ENCODE assay signal across 10 cellular contexts in genomic region chr19:4911314-4911713, GRCh38. TPM values are rescaled to one million over a fixed set of nuclear protein-coding genes. Genes with fewer than 3 reads are reported as not detected.
A peak's percentile ranks its signal among the peaks of the same experiment; 100 is the strongest.
DNase-seq lines count a peak whose midpoint lies in the region; ATAC-seq and TF ChIP-seq lines count a peak whose summit lies in the region.
"Had no signal": no experiment of that assay in that cellular context is flagged by ENCODE, and none has a peak within 500 bp of the region (broad histone marks: within the 10 kb centered on the region; RNA-seq: fewer than 3 reads in every experiment).

No MANE protein-coding gene starts in this region.

- H3K9me3 Mint-ChIP-seq in stimulated activated naive CD8-positive, alpha-beta T cell treated with anti-CD3 and anti-CD28 coated beads, Interleukin-15, Interleukin-2, amounts not matched to agents 100 ng/mL and 50 ng/mL, for 24 hours: no peaks in the 10 kb centered on the region
- H3K9me3 Mint-ChIP-seq in activated naive CD8-positive, alpha-beta T cell treated with anti-CD3 and anti-CD28 coated beads, Interleukin-2, amount 10 ng/mL, durations not matched to agents 7 days and 5 days: no peaks in the 10 kb centered on the region

- POLR2A ChIA-PET in activated naive CD8-positive, alpha-beta T cell treated with anti-CD3 and anti-CD28 coated beads, Interleukin-2, amount 10 ng/mL, durations not matched to agents 7 days and 5 days (lab: Charles Lee): interaction anchor here (0.5 to 3.3 kb wide), 8 partner anchors 11 to 187 kb away, joined by 3 to 15 read pairs (median 5); partner anchors contain the start of genes DPP9, KDM4B and PLIN3

- H3K27me3 Mint-ChIP-seq in stimulated activated naive CD8-positive, alpha-beta T cell treated with anti-CD3 and anti-CD28 coated beads, Interleukin-15, Interleukin-2, amounts not matched to agents 100 ng/mL and 50 ng/mL, for 24 hours: no peaks in the 10 kb centered on the region
- no peaks in the 10 kb centered on the region for H3K27me3 Mint-ChIP-seq in activated naive CD8-positive, alpha-beta T cell treated with anti-CD3 and anti-CD28 coated beads, Interleukin-2, amount 10 ng/mL, durations not matched to agents 7 days and 5 days

- H3K36me3 Mint-ChIP-seq in stimulated activated naive CD8-positive, alpha-beta T cell treated with anti-CD3 and anti-CD28 coated beads, Interleukin-15, Interleukin-2, amounts not matched to agents 100 ng/mL and 50 ng/mL, for 24 hours (ENCODE audit: low read depth): peaks cover 53% of the 10 kb centered on the region
- H3K36me3 Mint-ChIP-seq in activated naive CD8-positive, alpha-beta T cell treated with anti-CD3 and anti-CD28 coated beads, Interleukin-2, amount 10 ng/mL, durations not matched to agents 7 days and 5 days: peaks cover 35% of the 10 kb centered on the region

- ATAC-seq in stimulated activated naive CD8-positive, alpha-beta T cell treated with anti-CD3 and anti-CD28 coated beads, Interleukin-15, Interleukin-2, amounts not matched to agents 100 U/mL and 50 U/mL, for 24 hours: no peak
- ATAC-seq in activated naive CD8-positive, alpha-beta T cell treated with anti-CD3 and anti-CD28 coated beads, Interleukin-2, amount 10 ng/mL, durations not matched to agents 7 days and 5 days (ENCODE audit: low read depth): no peak
- ATAC-seq in lower lobe of right lung: no peak
- no peak for ATAC-seq in activated CD4-positive, CD25-positive, alpha-beta regulatory T cell treated with anti-CD3 and anti-CD28 coated beads, Interleukin-2, amount 50 U/mL, for 24 hours
- ATAC-seq in HG02763 (IDR thresholded peaks at IDR 0.05; ENCODE audit: unreplicated experiment): no peak

- intact Hi-C loops in lower lobe of right lung (cut with DNase I): no loop called here

- H3K4me3 Mint-ChIP-seq in stimulated activated naive CD8-positive, alpha-beta T cell treated with anti-CD3 and anti-CD28 coated beads, Interleukin-15, Interleukin-2, amounts not matched to agents 100 ng/mL and 50 ng/mL, for 24 hours: peak overlapping the region; percentile 84
- H3K4me3 Mint-ChIP-seq in activated naive CD8-positive, alpha-beta T cell treated with anti-CD3 and anti-CD28 coated beads, Interleukin-2, amount 10 ng/mL, durations not matched to agents 7 days and 5 days: peak overlapping the region; percentile 82

- peak overlapping the region; percentile 89 for H3K27ac Mint-ChIP-seq in stimulated activated naive CD8-positive, alpha-beta T cell treated with anti-CD3 and anti-CD28 coated beads, Interleukin-15, Interleukin-2, amounts not matched to agents 100 ng/mL and 50 ng/mL, for 24 hours
- H3K27ac Mint-ChIP-seq in activated naive CD8-positive, alpha-beta T cell treated with anti-CD3 and anti-CD28 coated beads, Interleukin-2, amount 10 ng/mL, durations not matched to agents 7 days and 5 days: peak overlapping the region; percentile 76

- no peak for DNase-seq in stimulated activated naive CD8-positive, alpha-beta T cell treated with anti-CD3 and anti-CD28 coated beads, Interleukin-15, Interleukin-2, amounts not matched to agents 100 U/mL and 50 U/mL, for 24 hours
- DNase-seq in activated naive CD8-positive, alpha-beta T cell treated with anti-CD3 and anti-CD28 coated beads, Interleukin-2, amount 10 ng/mL, durations not matched to agents 7 days and 5 days: no peak
- DNase-seq in lower lobe of right lung (no peak), NCI-H146 treated with DMSO at 0.1 percent for 48 hours (lab: John Stamatoyannopoulos, UW; ENCODE audit: unreplicated experiment) (no peak), islet precursor cell (no peak)
- DNase-seq: NCI-H187 treated with DMSO at 0.1 percent for 48 hours had no signal

- H3K36me3 ChIP-seq in lower lobe of right lung: no peaks in the 10 kb centered on the region

- H3K4me3 ChIP-seq in lower lobe of right lung: peak overlapping the region; percentile 72

- no peak for TF ChIP-seq CTCF in lower lobe of right lung (IDR thresholded peaks at IDR 0.05)

- H3K4me1 Mint-ChIP-seq in stimulated activated naive CD8-positive, alpha-beta T cell treated with anti-CD3 and anti-CD28 coated beads, Interleukin-15, Interleukin-2, amounts not matched to agents 100 ng/mL and 50 ng/mL, for 24 hours (ENCODE audit: low read depth): peaks cover 64% of the 10 kb centered on the region
- H3K4me1 Mint-ChIP-seq in activated naive CD8-positive, alpha-beta T cell treated with anti-CD3 and anti-CD28 coated beads, Interleukin-2, amount 10 ng/mL, durations not matched to agents 7 days and 5 days: peaks cover 47% of the 10 kb centered on the region

- H3K4me1 ChIP-seq in lower lobe of right lung: peaks cover 31% of the 10 kb centered on the region

- H3K27ac ChIP-seq in lower lobe of right lung: no peak overlapping the region

- H3K27me3 ChIP-seq in lower lobe of right lung (ENCODE audit: low read depth): peaks cover 13% of the 10 kb centered on the region

- no peaks in the 10 kb centered on the region for H3K9me3 ChIP-seq in lower lobe of right lung

RNA-seq across cellular contexts. Expression of gene UHRF1, which starts 2.0 kb away (rescaled TPM):
- 100 to 1,000 TPM in 1 of 2 experiments, 10 to 100 TPM in 1; 90.8 to 103 TPM for total RNA-seq in activated naive CD8-positive, alpha-beta T cell treated with anti-CD3 and anti-CD28 coated beads, Interleukin-2, amount 10 ng/mL, durations not matched to agents 7 days and 5 days
- total RNA-seq in lower lobe of right lung: 1.3 TPM

RNA-seq across cellular contexts. Expression of gene ARRDC5, which starts 8.6 kb away (rescaled TPM):
- total RNA-seq in activated naive CD8-positive, alpha-beta T cell treated with anti-CD3 and anti-CD28 coated beads, Interleukin-2, amount 10 ng/mL, durations not matched to agents 7 days and 5 days: 1 to 10 TPM; 7.5 to 8.8 TPM
- 0.83 TPM for total RNA-seq in lower lobe of right lung
- total RNA-seq: frontal cortex had no signal

RNA-seq across cellular contexts. Expression of gene PLIN3, which starts 43.8 kb away (rescaled TPM):
- 10 to 100 TPM; 22.8 to 25.5 TPM for total RNA-seq in activated naive CD8-positive, alpha-beta T cell treated with anti-CD3 and anti-CD28 coated beads, Interleukin-2, amount 10 ng/mL, durations not matched to agents 7 days and 5 days
- 44.5 TPM for total RNA-seq in lower lobe of right lung

RNA-seq across cellular contexts. Expression of gene KDM4B, which starts 57.6 kb away (rescaled TPM):
- 10 to 100 TPM; 55.9 to 60.8 TPM for total RNA-seq in activated naive CD8-positive, alpha-beta T cell treated with anti-CD3 and anti-CD28 coated beads, Interleukin-2, amount 10 ng/mL, durations not matched to agents 7 days and 5 days
- total RNA-seq in lower lobe of right lung: 40.3 TPM

Comparison
In these comparisons a context has a peak if more than half of its experiments do, and no peak if none do; other contexts are left out.
1. RNA of gene UHRF1, which starts 2.0 kb away (total RNA-seq): 90.8 to 103 TPM in activated naive CD8-positive, alpha-beta T cell treated with anti-CD3 and anti-CD28 coated beads, Interleukin-2, amount 10 ng/mL, durations not matched to agents 7 days and 5 days; 1.3 TPM in lower lobe of right lung (single experiment); every median in the first group is over 10 times any median in the second.